16 cellular contexts compared by ENCODE assay signal in the genomic region with DNA sequence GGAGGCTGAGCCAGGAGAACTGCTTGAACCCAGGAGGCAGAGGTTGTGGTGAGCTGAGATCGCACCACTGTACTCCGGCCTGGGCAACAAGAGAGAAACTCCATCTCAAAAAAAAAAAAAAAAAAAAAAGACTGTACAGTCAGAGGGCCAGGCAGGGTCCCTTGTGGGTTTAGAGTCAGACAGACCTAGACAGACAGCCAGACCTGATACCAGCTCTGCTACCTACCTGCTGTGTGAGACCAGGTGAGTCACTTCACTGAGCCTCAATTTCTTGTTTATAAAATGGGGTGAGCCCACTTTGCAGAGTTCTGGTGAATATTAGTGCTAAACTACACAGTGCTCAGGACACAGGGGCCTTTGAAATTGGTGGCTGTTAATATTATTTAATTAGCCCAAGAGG. TPM values are rescaled to one million over a fixed set of nuclear protein-coding genes. Genes with fewer than 3 reads are reported as not detected.
DNase-seq lines count a peak whose midpoint lies in the region; TF ChIP-seq lines count a peak whose summit lies in the region.
"Had no signal": no experiment of that assay in that cellular context is flagged by ENCODE, and none has a peak within 500 bp of the region (broad histone marks: within the 10 kb centered on the region; RNA-seq: fewer than 3 reads in every experiment).

No MANE protein-coding gene starts in this region.

- DNase-seq in activated naive CD4-positive, alpha-beta T cell treated with anti-CD3 and anti-CD28 coated beads, Interleukin-2, amount 10 ng/mL, durations not matched to agents 7 days and 5 days, result no peak
- DNase-seq in activated naive CD4-positive, alpha-beta T cell (lab: John Stamatoyannopoulos, UW), result no peak
- peak in 1 of 3 donors; percentile 38 for DNase-seq in Peyer's patch
- DNase-seq in endodermal cell, result peak; percentile 13
- DNase-seq in transverse colon, result peak; percentile 1
- no peak for DNase-seq in NCI-H1092 treated with DMSO at 0.1 percent for 48 hours (lab: John Stamatoyannopoulos, UW)
- DNase-seq in AML-193 (lab: John Stamatoyannopoulos, UW), result no peak
- no peak for DNase-seq in foreskin fibroblast
- DNase-seq: activated gamma-delta T cell; BE2C; heart left ventricle; NCI-H2171 treated with DMSO at 0.1 percent for 48 hours; NK-92 treated with Interleukin-12 subunit alpha and Interleukin-12 subunit beta, amount 100 ng/mL, for 24 hours; SIG-M5; stimulated activated CD4-positive, alpha-beta T cell treated with anti-CD3 and anti-CD28 coated beads, Interleukin-1b, Interleukin-23, amount 100 ng/mL, for 48 hours; upper lobe of right lung had no signal

- no peak overlapping the region for H3K4me3 ChIP-seq in Peyer's patch
- no peak overlapping the region for H3K4me3 ChIP-seq in endodermal cell (ENCODE audit: low read length)
- no peak overlapping the region for H3K4me3 ChIP-seq in transverse colon
- H3K4me3 ChIP-seq in foreskin fibroblast (ENCODE audit: low read depth in 1 of 2, low read length in 2 of 2), result no peak overlapping the region
- H3K4me3 ChIP-seq: heart left ventricle, upper lobe of right lung had no signal

- H3K36me3 Mint-ChIP-seq in activated naive CD4-positive, alpha-beta T cell treated with anti-CD3 and anti-CD28 coated beads, Interleukin-2, amount 10 ng/mL, durations not matched to agents 7 days and 5 days, result peaks cover 61% of the 10 kb centered on the region
- H3K36me3 Mint-ChIP-seq in endodermal cell (ENCODE audit: low read depth), result no peaks in the 10 kb centered on the region

- peaks cover 89% of the 10 kb centered on the region for H3K4me1 Mint-ChIP-seq in activated naive CD4-positive, alpha-beta T cell treated with anti-CD3 and anti-CD28 coated beads, Interleukin-2, amount 10 ng/mL, durations not matched to agents 7 days and 5 days
- H3K4me1 Mint-ChIP-seq in endodermal cell, result peaks cover 14% of the 10 kb centered on the region

- no peaks in the 10 kb centered on the region for H3K9me3 Mint-ChIP-seq in activated naive CD4-positive, alpha-beta T cell treated with anti-CD3 and anti-CD28 coated beads, Interleukin-2, amount 10 ng/mL, durations not matched to agents 7 days and 5 days
- H3K9me3 Mint-ChIP-seq in endodermal cell, result no peaks in the 10 kb centered on the region

- H3K4me3 Mint-ChIP-seq in activated naive CD4-positive, alpha-beta T cell treated with anti-CD3 and anti-CD28 coated beads, Interleukin-2, amount 10 ng/mL, durations not matched to agents 7 days and 5 days, result no peak overlapping the region
- H3K4me3 Mint-ChIP-seq in endodermal cell, result no peak overlapping the region

- no peak overlapping the region for H3K9ac ChIP-seq in endodermal cell (ENCODE audit: extremely low read depth, low read length, poor library complexity, severe bottlenecking)

- TF ChIP-seq EP300 in transverse colon (IDR thresholded peaks at IDR 0.05; ENCODE audit: low read depth), result no peak

- H3K9me3 ChIP-seq in Peyer's patch (no peaks in the 10 kb centered on the region), endodermal cell (ENCODE audit: control insufficient read depth, low read length) (no peaks in the 10 kb centered on the region), transverse colon (no peaks in the 10 kb centered on the region)
- H3K9me3 ChIP-seq: BE2C, heart left ventricle, upper lobe of right lung had no signal

- no peak for TF ChIP-seq POLR2A in Peyer's patch (IDR thresholded peaks at IDR 0.05)
- TF ChIP-seq POLR2A in transverse colon (IDR thresholded peaks at IDR 0.05), result no peak

- H3K27me3 ChIP-seq in Peyer's patch (no peaks in the 10 kb centered on the region), endodermal cell (ENCODE audit: control insufficient read depth, insufficient read depth, low read length, poor library complexity, severe bottlenecking) (no peaks in the 10 kb centered on the region), transverse colon (no peaks in the 10 kb centered on the region)
- H3K27me3 ChIP-seq: BE2C, heart left ventricle, upper lobe of right lung had no signal

- TF ChIP-seq CTCF in Peyer's patch (IDR thresholded peaks at IDR 0.05) (no peak), endodermal cell (conservative IDR thresholded peaks at IDR 0.05) (no peak), transverse colon (IDR thresholded peaks at IDR 0.05) (no peak), foreskin fibroblast (IDR thresholded peaks at IDR 0.05; ENCODE audit: low read depth, low read length) (no peak)

- in situ Hi-C loops in transverse colon (cut with MboI; ENCODE audit: low pct_ligation_motif_present in 1 of 4, low pct_unique_long_range_greater_than_20kb in 1 of 4, low sequenced_read_pairs in 3 of 4), result loop anchor here in 2 of 4 donors (25.0 kb wide), 2 partner anchors 112 to 163 kb away; a partner anchor contains a TSS

- H3K4me1 ChIP-seq in Peyer's patch (peaks cover 3 to 47% (median 13%) of the 10 kb centered on the region in 4 donors), endodermal cell (ENCODE audit: control insufficient read depth, insufficient read depth, low read length) (peaks cover 3% of the 10 kb centered on the region), transverse colon (peaks cover 3 to 28% (median 12%) of the 10 kb centered on the region in 4 donors)
- H3K4me1 ChIP-seq: BE2C had no signal

- H3K27ac ChIP-seq in Peyer's patch, result peak overlapping the region in 3 of 4 donors; percentile 64 to 77 (median 70)
- no peak overlapping the region for H3K27ac ChIP-seq in endodermal cell (ENCODE audit: low read depth, low read length)
- peak overlapping the region in 1 of 4 donors; percentile 3 for H3K27ac ChIP-seq in transverse colon

- WGBS in endodermal cell (ENCODE audit: insufficient coverage in 1 of 2, insufficient read length in 1 of 2), 2 experiments, result 94 to 100% methylated on average over 1 to 2 of the region's 2 CpGs
- WGBS in transverse colon (ENCODE audit: low coverage in 1 of 2), 2 donors, result 85% methylated on average over 2 of the region's 2 CpGs; no CpG with 5 or more reads in 1 of the 2 donors

- CTCF ChIA-PET in activated naive CD4-positive, alpha-beta T cell treated with anti-CD3 and anti-CD28 coated beads, Interleukin-2, amount 10 ng/mL, durations not matched to agents 7 days and 5 days (lab: Charles Lee), result no interaction called here

- intact Hi-C loops in transverse colon (cut with DNase I; ENCODE audit: low total_unique reads), result no loop called here

- H3K36me3 ChIP-seq in Peyer's patch (peaks cover 0 to 46% (median 0%) of the 10 kb centered on the region in 3 donors), endodermal cell (ENCODE audit: control insufficient read depth, insufficient read depth, low read length) (no peaks in the 10 kb centered on the region), transverse colon (no peaks in the 10 kb centered on the region)

- no peaks in the 10 kb centered on the region for H3K27me3 Mint-ChIP-seq in activated naive CD4-positive, alpha-beta T cell treated with anti-CD3 and anti-CD28 coated beads, Interleukin-2, amount 10 ng/mL, durations not matched to agents 7 days and 5 days
- peaks cover 1% of the 10 kb centered on the region for H3K27me3 Mint-ChIP-seq in endodermal cell (ENCODE audit: insufficient read depth)

- H3K27ac Mint-ChIP-seq in activated naive CD4-positive, alpha-beta T cell treated with anti-CD3 and anti-CD28 coated beads, Interleukin-2, amount 10 ng/mL, durations not matched to agents 7 days and 5 days, result peak overlapping the region; percentile 96
- H3K27ac Mint-ChIP-seq in endodermal cell, result no peak overlapping the region

RNA-seq across cellular contexts. Expression of a gene that starts 19.7 kb away (rescaled TPM):
- total RNA-seq in Peyer's patch (100 to 1,000 TPM in 1 of 4 donors, 10 to 100 TPM in 3; 61.1 to 101 (median 72.0) TPM), endodermal cell (1 to 10 TPM; 3.1 to 5.1 TPM), transverse colon (10 to 100 TPM; 28.7 to 58.7 (median 53.8) TPM)
- polyA plus RNA-seq in endodermal cell (2013, experiment 1 of 2), result 3.0 TPM
- 1.8 TPM for polyA plus RNA-seq in endodermal cell (2013, experiment 2 of 2)

RNA-seq across cellular contexts. Expression of a gene that starts 42.8 kb away (rescaled TPM):
- total RNA-seq in Peyer's patch, result 10 to 100 TPM; 46.4 to 90.8 (median 76.7) TPM
- total RNA-seq in endodermal cell, result 10 to 100 TPM; 46.2 to 50.4 TPM
- polyA plus RNA-seq in endodermal cell (2013, experiment 1 of 2), result 37.3 TPM
- polyA plus RNA-seq in endodermal cell (2013, experiment 2 of 2), result 34.0 TPM
- 100 to 1,000 TPM in 3 of 4 donors, 10 to 100 TPM in 1; 86.6 to 319 (median 269) TPM for total RNA-seq in transverse colon

Comparison
In these comparisons a context has a peak if more than half of its experiments do, and no peak if none do; other contexts are left out.
1. DNase-seq: peak in endodermal cell (single experiment) and transverse colon (single experiment); none in activated naive CD4-positive, alpha-beta T cell treated with anti-CD3 and anti-CD28 coated beads, Interleukin-2, amount 10 ng/mL, durations not matched to agents 7 days and 5 days (single experiment), activated naive CD4-positive, alpha-beta T cell (0 of 4), NCI-H1092 treated with DMSO at 0.1 percent for 48 hours (single experiment), AML-193 (0 of 2) and foreskin fibroblast (0 of 2).
2. RNA of a gene that starts 19.7 kb away (total RNA-seq): 61.1 to 101 TPM in Peyer's patch and 28.7 to 58.7 TPM in transverse colon; 3.1 to 5.1 TPM in endodermal cell; every median in the first group is over 4 times any median in the second.